In genomic region chr6:32972353-32973143, GRCh38 we compare ENCODE assay signal across 1 cellular context.
TF ChIP-seq lines count a peak whose summit lies in the region.

No MANE protein-coding gene starts in this region.

TF ChIP-seq in K562, 482 proteins besides CTCF, POLR2A, EP300 and RAD21 (continued from another document):
- TF ChIP-seq CUX1 (CRISPR knock-in tag; IDR thresholded peaks at IDR 0.05) (no peak), ELK3 (CRISPR knock-in tag; IDR thresholded peaks at IDR 0.05) (no peak), HDGF (IDR thresholded peaks at IDR 0.05) (no peak), THAP7 (CRISPR knock-in tag; IDR thresholded peaks at IDR 0.05) (peak; percentile 76), E2F6 (IDR thresholded peaks at IDR 0.05; ENCODE audit: borderline replicate concordance in 1 of 2, extremely low read depth in 1 of 2, insufficient read depth in 1 of 2, insufficient read length in 1 of 2, low read depth in 1 of 2, low read length in 1 of 2, poor library complexity in 1 of 2, severe bottlenecking in 1 of 2) (no peak), CHD2 (IDR thresholded peaks at IDR 0.05; ENCODE audit: low read depth, low read length) (0 out of 2 replicates have a peak, but pooled peaks have one; percentile 16), EWSR1 (IDR thresholded peaks at IDR 0.05; ENCODE audit: borderline replicate concordance, low read depth, partially characterized antibody) (no peak)
